In the genomic region with DNA sequence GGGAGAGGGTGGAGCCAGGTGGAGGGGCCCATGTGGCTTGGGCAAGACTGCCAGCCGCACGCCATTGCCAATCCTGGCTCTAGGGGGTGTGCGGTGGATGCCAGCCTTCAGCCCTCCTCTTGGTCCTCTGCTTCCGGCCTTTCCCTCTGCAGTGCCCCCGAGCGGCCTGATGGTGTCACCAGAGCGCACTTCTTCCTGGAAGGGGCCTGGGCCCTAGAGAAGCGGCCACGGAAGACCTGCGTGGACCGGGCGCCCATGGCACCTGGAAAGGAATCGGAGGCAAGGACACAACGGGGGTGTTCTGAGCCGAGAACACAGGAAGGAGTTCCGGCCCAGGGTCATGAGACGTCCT, we compare ENCODE assay signal across 1 cellular context.
A peak's percentile ranks its signal among the peaks of the same experiment; 100 is the strongest.
TF ChIP-seq lines count a peak whose summit lies in the region.

No MANE protein-coding gene starts in this region.

TF ChIP-seq in HepG2, 621 proteins besides CTCF, POLR2A, EP300 and RAD21 (continued from another document and continues in another):
- TF ChIP-seq, protein P1, sequence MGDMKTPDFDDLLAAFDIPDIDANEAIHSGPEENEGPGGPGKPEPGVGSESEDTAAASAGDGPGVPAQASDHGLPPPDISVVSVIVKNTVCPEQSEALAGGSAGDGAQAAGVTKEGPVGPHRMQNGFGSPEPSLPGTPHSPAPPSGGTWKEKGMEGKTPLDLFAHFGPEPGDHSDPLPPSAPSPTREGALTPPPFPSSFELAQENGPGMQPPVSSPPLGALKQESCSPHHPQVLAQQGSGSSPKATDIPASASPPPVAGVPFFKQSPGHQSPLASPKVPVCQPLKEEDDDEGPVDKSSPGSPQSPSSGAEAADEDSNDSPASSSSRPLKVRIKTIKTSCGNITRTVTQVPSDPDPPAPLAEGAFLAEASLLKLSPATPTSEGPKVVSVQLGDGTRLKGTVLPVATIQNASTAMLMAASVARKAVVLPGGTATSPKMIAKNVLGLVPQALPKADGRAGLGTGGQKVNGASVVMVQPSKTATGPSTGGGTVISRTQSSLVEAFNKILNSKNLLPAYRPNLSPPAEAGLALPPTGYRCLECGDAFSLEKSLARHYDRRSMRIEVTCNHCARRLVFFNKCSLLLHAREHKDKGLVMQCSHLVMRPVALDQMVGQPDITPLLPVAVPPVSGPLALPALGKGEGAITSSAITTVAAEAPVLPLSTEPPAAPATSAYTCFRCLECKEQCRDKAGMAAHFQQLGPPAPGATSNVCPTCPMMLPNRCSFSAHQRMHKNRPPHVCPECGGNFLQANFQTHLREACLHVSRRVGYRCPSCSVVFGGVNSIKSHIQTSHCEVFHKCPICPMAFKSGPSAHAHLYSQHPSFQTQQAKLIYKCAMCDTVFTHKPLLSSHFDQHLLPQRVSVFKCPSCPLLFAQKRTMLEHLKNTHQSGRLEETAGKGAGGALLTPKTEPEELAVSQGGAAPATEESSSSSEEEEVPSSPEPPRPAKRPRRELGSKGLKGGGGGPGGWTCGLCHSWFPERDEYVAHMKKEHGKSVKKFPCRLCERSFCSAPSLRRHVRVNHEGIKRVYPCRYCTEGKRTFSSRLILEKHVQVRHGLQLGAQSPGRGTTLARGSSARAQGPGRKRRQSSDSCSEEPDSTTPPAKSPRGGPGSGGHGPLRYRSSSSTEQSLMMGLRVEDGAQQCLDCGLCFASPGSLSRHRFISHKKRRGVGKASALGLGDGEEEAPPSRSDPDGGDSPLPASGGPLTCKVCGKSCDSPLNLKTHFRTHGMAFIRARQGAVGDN (CRISPR knock-in tag; IDR thresholded peaks at IDR 0.05) = peak; percentile 85
- TF ChIP-seq ZNF556 (CRISPR knock-in tag; IDR thresholded peaks at IDR 0.05; ENCODE audit: borderline replicate concordance) (peak; percentile 38; the same call in 1 of the 2 replicates), MIER3 (CRISPR knock-in tag; IDR thresholded peaks at IDR 0.05; ENCODE audit: borderline replicate concordance) (peak; percentile 25; the same call in 1 of the 2 replicates), RARA (CRISPR knock-in tag; IDR thresholded peaks at IDR 0.05) (peak; percentile 12; the same call in 1 of the 2 replicates), RBM39 (IDR thresholded peaks at IDR 0.05; ENCODE audit: low read depth, low read length, poor library complexity, severe bottlenecking) (peak; percentile 73), SNAPC4 (CRISPR knock-in tag; IDR thresholded peaks at IDR 0.05) (no peak), CHD2 (IDR thresholded peaks at IDR 0.05; ENCODE audit: low read depth, low read length) (no peak), SOX6 (IDR thresholded peaks at IDR 0.05) (no peak), SOX6 (CRISPR knock-in tag; IDR thresholded peaks at IDR 0.05) (peak; percentile 55; the same call in 1 of the 2 replicates), GABPA (IDR thresholded peaks at IDR 0.05; ENCODE audit: low read depth, low read length) (no peak), GABPA (CRISPR knock-in tag; IDR thresholded peaks at IDR 0.05; ENCODE audit: low read depth) (peak; percentile 32; the same call in 1 of the 2 replicates), SNAI1 (CRISPR knock-in tag; IDR thresholded peaks at IDR 0.05; ENCODE audit: borderline replicate concordance) (no peak), MED1 (CRISPR knock-in tag; IDR thresholded peaks at IDR 0.05) (peak; percentile 31; the same call in 1 of the 2 replicates), REXO4 (CRISPR knock-in tag; IDR thresholded peaks at IDR 0.05; ENCODE audit: borderline replicate concordance) (no peak), ZFX (CRISPR knock-in tag; IDR thresholded peaks at IDR 0.05; ENCODE audit: low read depth) (peak; percentile 82; the same call in 1 of the 2 replicates), KDM4B (CRISPR knock-in tag; IDR thresholded peaks at IDR 0.05) (peak; percentile 31; the same call in 1 of the 2 replicates), POGZ (CRISPR knock-in tag; IDR thresholded peaks at IDR 0.05) (peak; percentile 68), ZNF274 (CRISPR knock-in tag; IDR thresholded peaks at IDR 0.05) (0 out of 2 replicates have a peak, but pooled peaks have one; percentile 1), ZFP36L2 (CRISPR knock-in tag; IDR thresholded peaks at IDR 0.05) (0 out of 2 replicates have a peak, but pooled peaks have one; percentile 53), REPIN1 (CRISPR knock-in tag; IDR thresholded peaks at IDR 0.05; ENCODE audit: borderline replicate concordance, low read depth) (peak; percentile 87), SMYD3 (CRISPR knock-in tag; IDR thresholded peaks at IDR 0.05) (no peak), SALL1 (CRISPR knock-in tag; IDR thresholded peaks at IDR 0.05) (peak; percentile 84), STAG1 (CRISPR knock-in tag; IDR thresholded peaks at IDR 0.05) (peak; percentile 87), HNRNPL (IDR thresholded peaks at IDR 0.05; ENCODE audit: low read depth, low read length) (peak; percentile 98), PTBP1 (IDR thresholded peaks at IDR 0.05; ENCODE audit: low read depth, low read length, poor library complexity, severe bottlenecking) (peak; percentile 83), ZNF264 (CRISPR knock-in tag; IDR thresholded peaks at IDR 0.05) (no peak), SP4 (CRISPR knock-in tag; IDR thresholded peaks at IDR 0.05) (0 out of 2 replicates have a peak, but pooled peaks have one; percentile 23)
- TF ChIP-seq, protein P2, sequence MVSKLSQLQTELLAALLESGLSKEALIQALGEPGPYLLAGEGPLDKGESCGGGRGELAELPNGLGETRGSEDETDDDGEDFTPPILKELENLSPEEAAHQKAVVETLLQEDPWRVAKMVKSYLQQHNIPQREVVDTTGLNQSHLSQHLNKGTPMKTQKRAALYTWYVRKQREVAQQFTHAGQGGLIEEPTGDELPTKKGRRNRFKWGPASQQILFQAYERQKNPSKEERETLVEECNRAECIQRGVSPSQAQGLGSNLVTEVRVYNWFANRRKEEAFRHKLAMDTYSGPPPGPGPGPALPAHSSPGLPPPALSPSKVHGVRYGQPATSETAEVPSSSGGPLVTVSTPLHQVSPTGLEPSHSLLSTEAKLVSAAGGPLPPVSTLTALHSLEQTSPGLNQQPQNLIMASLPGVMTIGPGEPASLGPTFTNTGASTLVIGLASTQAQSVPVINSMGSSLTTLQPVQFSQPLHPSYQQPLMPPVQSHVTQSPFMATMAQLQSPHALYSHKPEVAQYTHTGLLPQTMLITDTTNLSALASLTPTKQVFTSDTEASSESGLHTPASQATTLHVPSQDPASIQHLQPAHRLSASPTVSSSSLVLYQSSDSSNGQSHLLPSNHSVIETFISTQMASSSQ (IDR thresholded peaks at IDR 0.05; ENCODE audit: low read depth) = no peak
- TF ChIP-seq, protein P2 (CRISPR knock-in tag; IDR thresholded peaks at IDR 0.05; ENCODE audit: borderline replicate concordance) = 0 out of 2 replicates have a peak, but pooled peaks have one; percentile 30
- TF ChIP-seq, protein P3, sequence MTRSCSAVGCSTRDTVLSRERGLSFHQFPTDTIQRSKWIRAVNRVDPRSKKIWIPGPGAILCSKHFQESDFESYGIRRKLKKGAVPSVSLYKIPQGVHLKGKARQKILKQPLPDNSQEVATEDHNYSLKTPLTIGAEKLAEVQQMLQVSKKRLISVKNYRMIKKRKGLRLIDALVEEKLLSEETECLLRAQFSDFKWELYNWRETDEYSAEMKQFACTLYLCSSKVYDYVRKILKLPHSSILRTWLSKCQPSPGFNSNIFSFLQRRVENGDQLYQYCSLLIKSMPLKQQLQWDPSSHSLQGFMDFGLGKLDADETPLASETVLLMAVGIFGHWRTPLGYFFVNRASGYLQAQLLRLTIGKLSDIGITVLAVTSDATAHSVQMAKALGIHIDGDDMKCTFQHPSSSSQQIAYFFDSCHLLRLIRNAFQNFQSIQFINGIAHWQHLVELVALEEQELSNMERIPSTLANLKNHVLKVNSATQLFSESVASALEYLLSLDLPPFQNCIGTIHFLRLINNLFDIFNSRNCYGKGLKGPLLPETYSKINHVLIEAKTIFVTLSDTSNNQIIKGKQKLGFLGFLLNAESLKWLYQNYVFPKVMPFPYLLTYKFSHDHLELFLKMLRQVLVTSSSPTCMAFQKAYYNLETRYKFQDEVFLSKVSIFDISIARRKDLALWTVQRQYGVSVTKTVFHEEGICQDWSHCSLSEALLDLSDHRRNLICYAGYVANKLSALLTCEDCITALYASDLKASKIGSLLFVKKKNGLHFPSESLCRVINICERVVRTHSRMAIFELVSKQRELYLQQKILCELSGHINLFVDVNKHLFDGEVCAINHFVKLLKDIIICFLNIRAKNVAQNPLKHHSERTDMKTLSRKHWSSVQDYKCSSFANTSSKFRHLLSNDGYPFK (CRISPR knock-in tag; IDR thresholded peaks at IDR 0.05; ENCODE audit: borderline replicate concordance) = peak; percentile 45; the same call in 1 of the 2 replicates
- TF ChIP-seq, protein P4, sequence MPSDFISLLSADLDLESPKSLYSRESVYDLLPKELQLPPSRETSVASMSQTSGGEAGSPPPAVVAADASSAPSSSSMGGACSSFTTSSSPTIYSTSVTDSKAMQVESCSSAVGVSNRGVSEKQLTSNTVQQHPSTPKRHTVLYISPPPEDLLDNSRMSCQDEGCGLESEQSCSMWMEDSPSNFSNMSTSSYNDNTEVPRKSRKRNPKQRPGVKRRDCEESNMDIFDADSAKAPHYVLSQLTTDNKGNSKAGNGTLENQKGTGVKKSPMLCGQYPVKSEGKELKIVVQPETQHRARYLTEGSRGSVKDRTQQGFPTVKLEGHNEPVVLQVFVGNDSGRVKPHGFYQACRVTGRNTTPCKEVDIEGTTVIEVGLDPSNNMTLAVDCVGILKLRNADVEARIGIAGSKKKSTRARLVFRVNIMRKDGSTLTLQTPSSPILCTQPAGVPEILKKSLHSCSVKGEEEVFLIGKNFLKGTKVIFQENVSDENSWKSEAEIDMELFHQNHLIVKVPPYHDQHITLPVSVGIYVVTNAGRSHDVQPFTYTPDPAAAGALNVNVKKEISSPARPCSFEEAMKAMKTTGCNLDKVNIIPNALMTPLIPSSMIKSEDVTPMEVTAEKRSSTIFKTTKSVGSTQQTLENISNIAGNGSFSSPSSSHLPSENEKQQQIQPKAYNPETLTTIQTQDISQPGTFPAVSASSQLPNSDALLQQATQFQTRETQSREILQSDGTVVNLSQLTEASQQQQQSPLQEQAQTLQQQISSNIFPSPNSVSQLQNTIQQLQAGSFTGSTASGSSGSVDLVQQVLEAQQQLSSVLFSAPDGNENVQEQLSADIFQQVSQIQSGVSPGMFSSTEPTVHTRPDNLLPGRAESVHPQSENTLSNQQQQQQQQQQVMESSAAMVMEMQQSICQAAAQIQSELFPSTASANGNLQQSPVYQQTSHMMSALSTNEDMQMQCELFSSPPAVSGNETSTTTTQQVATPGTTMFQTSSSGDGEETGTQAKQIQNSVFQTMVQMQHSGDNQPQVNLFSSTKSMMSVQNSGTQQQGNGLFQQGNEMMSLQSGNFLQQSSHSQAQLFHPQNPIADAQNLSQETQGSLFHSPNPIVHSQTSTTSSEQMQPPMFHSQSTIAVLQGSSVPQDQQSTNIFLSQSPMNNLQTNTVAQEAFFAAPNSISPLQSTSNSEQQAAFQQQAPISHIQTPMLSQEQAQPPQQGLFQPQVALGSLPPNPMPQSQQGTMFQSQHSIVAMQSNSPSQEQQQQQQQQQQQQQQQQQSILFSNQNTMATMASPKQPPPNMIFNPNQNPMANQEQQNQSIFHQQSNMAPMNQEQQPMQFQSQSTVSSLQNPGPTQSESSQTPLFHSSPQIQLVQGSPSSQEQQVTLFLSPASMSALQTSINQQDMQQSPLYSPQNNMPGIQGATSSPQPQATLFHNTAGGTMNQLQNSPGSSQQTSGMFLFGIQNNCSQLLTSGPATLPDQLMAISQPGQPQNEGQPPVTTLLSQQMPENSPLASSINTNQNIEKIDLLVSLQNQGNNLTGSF (CRISPR knock-in tag; IDR thresholded peaks at IDR 0.05) = no peak
- TF ChIP-seq, protein P5, sequence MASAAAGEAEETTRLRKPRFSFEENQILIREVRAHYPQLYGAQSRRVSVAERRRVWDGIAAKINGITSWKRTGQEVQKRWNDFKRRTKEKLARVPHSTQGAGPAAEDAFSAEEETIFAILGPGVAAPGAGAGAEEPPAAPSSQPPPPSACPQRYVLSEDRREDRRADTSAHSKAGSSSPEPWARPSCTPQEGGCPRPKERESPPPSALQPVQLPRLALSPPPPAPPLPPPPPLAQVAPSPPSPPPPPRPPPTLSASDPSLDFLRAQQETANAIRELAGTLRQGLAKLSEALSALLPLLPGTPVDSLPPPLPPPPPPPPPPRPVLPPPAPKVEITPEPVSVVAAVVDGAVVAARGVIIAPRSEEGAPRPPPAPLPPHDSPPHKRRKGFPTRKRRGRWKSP (CRISPR knock-in tag; IDR thresholded peaks at IDR 0.05) = 0 out of 2 replicates have a peak, but pooled peaks have one; percentile 46
